1 cellular context compared by ENCODE assay signal in the genomic region with DNA sequence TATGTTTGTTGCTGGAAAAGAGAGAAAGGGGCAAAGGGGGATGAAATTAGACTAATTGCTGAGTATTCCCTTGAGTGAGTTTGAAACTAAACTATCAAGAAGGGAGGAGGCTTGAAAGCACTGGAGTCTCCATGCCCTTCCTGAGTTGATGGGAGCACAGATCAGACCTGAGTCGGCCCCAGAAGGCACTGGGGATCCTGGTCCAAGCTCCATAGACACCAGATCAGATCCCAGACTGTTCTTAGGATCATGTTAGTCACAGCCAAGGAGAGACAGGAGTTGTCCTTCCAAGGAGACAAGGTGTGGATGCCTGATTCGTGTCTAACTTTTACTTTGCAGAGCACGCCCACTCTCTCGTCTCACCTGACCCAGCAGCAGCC.
TF ChIP-seq lines count a peak whose summit lies in the region.

No MANE protein-coding gene starts in this region.

TF ChIP-seq in endothelial cell of umbilical vein, 7 proteins besides CTCF, POLR2A, EP300 and RAD21 (continued from another document):
- TF ChIP-seq, protein P1, sequence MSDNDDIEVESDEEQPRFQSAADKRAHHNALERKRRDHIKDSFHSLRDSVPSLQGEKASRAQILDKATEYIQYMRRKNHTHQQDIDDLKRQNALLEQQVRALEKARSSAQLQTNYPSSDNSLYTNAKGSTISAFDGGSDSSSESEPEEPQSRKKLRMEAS (IDR thresholded peaks at IDR 0.05; ENCODE audit: insufficient read depth, insufficient read length): no peak
- no peak for TF ChIP-seq EZH2 (IDR thresholded peaks at IDR 0.05; ENCODE audit: borderline replicate concordance, low read depth, low read length, severe bottlenecking)
- no peak for TF ChIP-seq JUN (IDR thresholded peaks at IDR 0.05; ENCODE audit: borderline replicate concordance, insufficient read depth, insufficient read length, low read depth)
TF ChIP-seq in endothelial cell of umbilical vein: peak in this region for 0.
